17 cellular contexts compared by ENCODE assay signal in genomic region chr5:68012831-68013230, GRCh38.
A peak's percentile ranks its signal among the peaks of the same experiment; 100 is the strongest.
DNase-seq lines count a peak whose midpoint lies in the region; ATAC-seq and TF ChIP-seq lines count a peak whose summit lies in the region.
"Had no signal": no experiment of that assay in that cellular context is flagged by ENCODE, and none has a peak within 500 bp of the region (broad histone marks: within the 10 kb centered on the region; RNA-seq: fewer than 3 reads in every experiment).

No MANE protein-coding gene starts in this region.

- TF ChIP-seq POLR2A in body of pancreas (IDR thresholded peaks at IDR 0.05), result no peak

- POLR2A ChIA-PET in RWPE1 (lab: Yijun Ruan, JAX; ENCODE audit: low non-redundant PET), result no interaction called here

- H3K9me2 ChIP-seq in GM23248 (ENCODE audit: insufficient read depth), result no peaks in the 10 kb centered on the region

- H3K27ac ChIP-seq in GM23248 (peak overlapping the region; percentile 72), brain microvascular endothelial cell (peak overlapping the region; percentile 56), body of pancreas (no peak overlapping the region), RWPE1 (no peak overlapping the region)
- H3K27ac ChIP-seq: 22Rv1; A549; BLaER1 treated with 17β-estradiol and CSF1 and Interleukin-3, amounts not matched to agents 10 nM and 100 nM; C4-2B had no signal

- no peaks in the 10 kb centered on the region for H4K20me1 ChIP-seq in GM23248 (ENCODE audit: insufficient read depth)
- H4K20me1 ChIP-seq: BLaER1 treated with 17β-estradiol and CSF1 and Interleukin-3, amounts not matched to agents 10 nM and 100 nM had no signal

- WGBS in GM23248 (ENCODE audit: low coverage in 1 of 2, low lambda C conversion rate in 2 of 2, missing lambda C conversion rate in 2 of 2), 2 experiments, result 45 to 62% methylated on average over 1 of the region's 1 CpG
- WGBS in body of pancreas, 2 donors, result 48 to 52% methylated on average over 1 of the region's 1 CpG

- H3K27me3 ChIP-seq in GM23248 (replicated peaks; ENCODE audit: insufficient read depth), result no peaks in the 10 kb centered on the region
- no peaks in the 10 kb centered on the region for H3K27me3 ChIP-seq in brain microvascular endothelial cell (replicated peaks)
- no peaks in the 10 kb centered on the region for H3K27me3 ChIP-seq in body of pancreas
- H3K27me3 ChIP-seq: BLaER1 treated with 17β-estradiol and CSF1 and Interleukin-3, amounts not matched to agents 10 nM and 100 nM had no signal

- no peak overlapping the region for H3K9ac ChIP-seq in GM23248
- H3K9ac ChIP-seq: BLaER1 treated with 17β-estradiol and CSF1 and Interleukin-3, amounts not matched to agents 10 nM and 100 nM had no signal

- peaks cover 21% of the 10 kb centered on the region for H3F3A ChIP-seq in GM23248 (ENCODE audit: insufficient read depth)

- peak overlapping the region; percentile 44 for H3K4me2 ChIP-seq in GM23248 (ENCODE audit: unreplicated experiment)
- H3K4me2 ChIP-seq: A549 had no signal

- H2AFZ ChIP-seq in GM23248, result no peak overlapping the region

- H3K4me3 ChIP-seq in GM23248, result no peak overlapping the region
- no peak overlapping the region for H3K4me3 ChIP-seq in brain microvascular endothelial cell (ENCODE audit: low read depth, low read length)
- H3K4me3 ChIP-seq in body of pancreas, result no peak overlapping the region
- H3K4me3 ChIP-seq: A549; BLaER1 treated with 17β-estradiol and CSF1 and Interleukin-3, amounts not matched to agents 10 nM and 100 nM had no signal

- intact Hi-C loops in sciatic nerve (cut with DNase I), result no loop called here
- intact Hi-C loops in body of pancreas (cut with DNase I), result no loop called here

- no peaks in the 10 kb centered on the region for H3K79me2 ChIP-seq in GM23248 (ENCODE audit: insufficient read depth)

- H3K36me3 ChIP-seq in GM23248 (ENCODE audit: low read depth), result no peaks in the 10 kb centered on the region
- no peaks in the 10 kb centered on the region for H3K36me3 ChIP-seq in brain microvascular endothelial cell (replicated peaks)
- H3K36me3 ChIP-seq in body of pancreas (replicated peaks in 1 of 2; ENCODE audit: insufficient read depth in 1 of 2, low read depth in 2 of 2), result no peaks in the 10 kb centered on the region
- H3K36me3 ChIP-seq: BLaER1 treated with 17β-estradiol and CSF1 and Interleukin-3, amounts not matched to agents 10 nM and 100 nM had no signal

- in situ Hi-C loops in GM23248 (cut with MboI) (no loop called here), brain microvascular endothelial cell (cut with HindIII; ENCODE audit: low pct_ligation_motif_present, low sequenced_read_pairs) (no loop called here)

- H3K9me3 ChIP-seq in GM23248 (ENCODE audit: low read depth) (no peaks in the 10 kb centered on the region), body of pancreas (no peaks in the 10 kb centered on the region)
- H3K9me3 ChIP-seq: A549; BLaER1 treated with 17β-estradiol and CSF1 and Interleukin-3, amounts not matched to agents 10 nM and 100 nM; Caco-2 had no signal

- CTCF ChIA-PET in RWPE1 (lab: Yijun Ruan, JAX), result no interaction called here

- H3K4me1 ChIP-seq in GM23248 (ENCODE audit: insufficient read depth) (peaks cover 18% of the 10 kb centered on the region), body of pancreas (no peaks in the 10 kb centered on the region)
- H3K4me1 ChIP-seq: A549, Caco-2 had no signal

- DNase-seq in GM23248 (peak; percentile 31), brain microvascular endothelial cell (no peak), sciatic nerve (ENCODE audit: low spot score) (no peak), body of pancreas (no peak), RWPE1 (ENCODE audit: low spot score) (no peak)
- DNase-seq: AML-193; Caco-2; Calu3; CD4-positive, alpha-beta T cell; CD8-positive, alpha-beta T cell; DMS79 treated with DMSO at 0.1 percent for 48 hours; GF-D8 had no signal

- TF ChIP-seq CTCF in brain microvascular endothelial cell (IDR thresholded peaks at IDR 0.05; ENCODE audit: low read depth, low read length, missing control alignments), result no peak
- no peak for TF ChIP-seq CTCF in body of pancreas (IDR thresholded peaks at IDR 0.05)
- TF ChIP-seq CTCF in RWPE1 (conservative IDR thresholded peaks at IDR 0.05; ENCODE audit: low read depth), result no peak

- peak; percentile 59 for ATAC-seq in sciatic nerve
- ATAC-seq in body of pancreas, result no peak
- ATAC-seq in GM19351 (IDR thresholded peaks at IDR 0.05; ENCODE audit: unreplicated experiment), result no peak
- ATAC-seq: A549; CD8-positive, alpha-beta T cell had no signal

Comparison
In these comparisons a context has a peak if more than half of its experiments do, and no peak if none do; other contexts are left out.
1. H3K27ac ChIP-seq: peak in GM23248 (single experiment) and brain microvascular endothelial cell (single experiment); none in body of pancreas (0 of 4) and RWPE1 (single experiment).